ENCODE assay signal across 1 cellular context in the genomic region with DNA sequence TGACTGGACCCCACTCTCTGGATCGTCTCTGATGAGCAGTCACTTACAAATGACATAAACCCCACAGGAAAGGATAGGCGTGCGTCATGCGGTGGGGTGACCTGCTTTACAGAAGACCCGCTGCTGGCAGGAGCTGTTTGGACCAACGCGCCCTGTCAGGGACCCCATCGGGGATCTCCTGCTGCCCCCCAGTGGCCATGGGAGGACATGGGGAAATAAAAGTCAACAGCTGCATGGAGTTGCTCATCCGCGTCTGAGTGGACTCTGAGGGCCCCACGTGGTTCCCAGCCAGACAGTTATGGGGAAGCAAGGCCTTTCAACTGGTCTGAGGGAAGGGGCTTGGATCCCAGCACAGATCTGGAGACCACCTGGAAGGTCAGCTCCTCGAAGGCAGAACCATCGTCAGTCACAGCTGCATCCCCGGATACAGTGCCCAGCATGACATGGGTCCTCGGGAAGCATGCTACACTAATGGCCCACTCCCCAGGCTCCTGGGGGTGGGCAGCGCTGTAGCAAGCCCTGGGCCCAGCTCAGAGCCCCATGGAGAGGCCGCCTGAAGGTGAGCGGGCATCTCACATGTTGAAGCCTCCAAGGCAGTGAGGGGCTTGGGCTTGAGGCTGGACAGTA.
TF ChIP-seq lines count a peak whose summit lies in the region.

No MANE protein-coding gene starts in this region.

TF ChIP-seq in HCT116, 20 proteins besides CTCF, POLR2A, EP300 and RAD21:
- no peak for TF ChIP-seq ZBTB33 (IDR thresholded peaks at IDR 0.05; ENCODE audit: extremely low read depth, insufficient replicate concordance, low read length)
- no peak for TF ChIP-seq SRF (IDR thresholded peaks at IDR 0.05; ENCODE audit: low read depth)
- TF ChIP-seq POLR2AphosphoS5 (IDR thresholded peaks at IDR 0.05; ENCODE audit: low read depth, low read length), result no peak
- no peak for TF ChIP-seq YY1 (IDR thresholded peaks at IDR 0.05; ENCODE audit: extremely low read depth, insufficient replicate concordance, low read depth, low read length)
- TF ChIP-seq SIN3A (IDR thresholded peaks at IDR 0.05; ENCODE audit: low read depth), result no peak
- no peak for TF ChIP-seq EZH2 (IDR thresholded peaks at IDR 0.05)
- no peak for TF ChIP-seq ATF3 (IDR thresholded peaks at IDR 0.05)
- no peak for TF ChIP-seq ZFX (IDR thresholded peaks at IDR 0.05)
- TF ChIP-seq EGR1 (IDR thresholded peaks at IDR 0.05; ENCODE audit: low read depth), result no peak
- no peak for TF ChIP-seq CBX3 (IDR thresholded peaks at IDR 0.05; ENCODE audit: low read depth)
- TF ChIP-seq ZNF274 (IDR thresholded peaks at IDR 0.05; ENCODE audit: low read depth, low read length), result no peak
- TF ChIP-seq ELF1 (IDR thresholded peaks at IDR 0.05; ENCODE audit: borderline replicate concordance, low read depth), result no peak
- no peak for TF ChIP-seq SP1 (IDR thresholded peaks at IDR 0.05; ENCODE audit: low read depth)
- no peak for TF ChIP-seq REST (IDR thresholded peaks at IDR 0.05; ENCODE audit: low read depth)
TF ChIP-seq in HCT116: peak in this region for 0.
